In the genomic region with DNA sequence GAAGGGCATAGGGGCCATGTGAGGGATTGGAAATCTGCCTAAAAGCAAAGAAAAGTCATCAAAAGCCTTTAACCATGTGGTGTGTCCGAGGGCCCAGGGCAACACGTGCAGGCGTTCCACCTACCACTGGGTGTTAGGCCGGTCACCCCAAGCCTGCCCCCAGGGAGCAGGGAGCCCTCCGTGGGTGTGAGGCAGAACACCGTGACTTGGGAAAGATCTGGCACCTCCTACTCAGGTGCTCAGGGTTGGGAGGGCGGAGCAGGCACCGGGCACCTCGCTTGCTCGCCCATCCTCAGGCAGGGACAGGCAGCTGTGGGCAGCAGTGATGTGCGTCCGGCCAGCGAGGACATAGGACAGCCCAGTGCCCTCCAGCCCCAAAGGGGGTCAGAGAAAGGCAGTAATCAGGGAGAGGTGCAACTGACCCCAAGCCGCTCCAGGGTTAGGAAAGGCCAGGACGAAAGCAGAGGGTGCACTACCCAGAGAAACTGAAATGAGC, we compare ENCODE assay signal across 23 cellular contexts.
"Had no signal": no experiment of that assay in that cellular context is flagged by ENCODE, and none has a peak within 500 bp of the region (broad histone marks: within the 10 kb centered on the region; RNA-seq: fewer than 3 reads in every experiment).

No MANE protein-coding gene starts in this region.

- H3K4me1 ChIP-seq: foreskin keratinocyte, parathyroid adenoma, upper lobe of left lung had no signal

- H3K79me2 ChIP-seq: parathyroid adenoma had no signal

- H3K27me3 ChIP-seq: foreskin keratinocyte, upper lobe of left lung had no signal

- H3K9me3 ChIP-seq: thoracic aorta, upper lobe of left lung had no signal

- H3K4me3 ChIP-seq: smooth muscle cell, thoracic aorta, upper lobe of left lung had no signal

- H3K9ac ChIP-seq: parathyroid adenoma had no signal

- H3K36me3 ChIP-seq: thoracic aorta, upper lobe of left lung had no signal

- FAIRE-seq: bronchial epithelial cell had no signal

- DNase-seq: activated B cell treated with CpG ODN at 0.5 μM for 24 hours; activated CD4-positive, alpha-beta T cell treated with anti-CD3 and anti-CD28 coated beads for 48 hours; activated CD8-positive, alpha-beta T cell treated with anti-CD3 and anti-CD28 coated beads for 36 hours; cerebellar nuclear complex; dermis blood vessel endothelial cell; effector memory CD8-positive, alpha-beta T cell; foreskin keratinocyte; left ventricle myocardium superior; mesenchymal stem cell; naive thymus-derived CD4-positive, alpha-beta T cell; stimulated activated CD4-positive, alpha-beta T cell treated with anti-CD3 and anti-CD28 coated beads, Interleukin-4, amount 100 ng/mL, for 1 hour; T-helper 1 cell; T-helper 9 cell had no signal

- H3K27ac Mint-ChIP-seq: activated B cell treated with CpG ODN at 0.5 μM for 24 hours; activated CD8-positive, alpha-beta T cell treated with anti-CD3 and anti-CD28 coated beads for 36 hours; activated naive CD8-positive, alpha-beta T cell; activated T-helper 1 cell treated with anti-CD3 and anti-CD28 coated beads, Interleukin-12 subunit alpha, Interleukin-12 subunit beta, Interleukin-2, Interleukin-4 antibody, amounts not matched to agents 30 ng/mL and 10 ng/mL and 1 ng/mL, durations not matched to agents 14 hours and 24 hours and 36 hours; effector memory CD8-positive, alpha-beta T cell; naive thymus-derived CD4-positive, alpha-beta T cell; stimulated activated effector memory CD8-positive, alpha-beta T cell treated with anti-CD3 and anti-CD28 coated beads, Interleukin-12 subunit alpha, Interleukin-12 subunit beta, amount 100 ng/mL, for 72 hours had no signal

- H2AFZ ChIP-seq: parathyroid adenoma had no signal

- ATAC-seq: activated CD8-positive, alpha-beta T cell treated with anti-CD3 and anti-CD28 coated beads for 36 hours; effector memory CD8-positive, alpha-beta T cell; foreskin keratinocyte; left ventricle myocardium superior; naive thymus-derived CD4-positive, alpha-beta T cell; sciatic nerve had no signal

- H3K4me3 Mint-ChIP-seq: activated B cell treated with CpG ODN at 0.5 μM for 24 hours; activated CD8-positive, alpha-beta T cell treated with anti-CD3 and anti-CD28 coated beads for 36 hours; activated naive CD8-positive, alpha-beta T cell; activated T-helper 1 cell treated with anti-CD3 and anti-CD28 coated beads, Interleukin-12 subunit alpha, Interleukin-12 subunit beta, Interleukin-2, Interleukin-4 antibody, amounts not matched to agents 30 ng/mL and 10 ng/mL and 1 ng/mL, durations not matched to agents 14 hours and 24 hours and 36 hours; effector memory CD8-positive, alpha-beta T cell; naive thymus-derived CD4-positive, alpha-beta T cell; stimulated activated effector memory CD8-positive, alpha-beta T cell treated with anti-CD3 and anti-CD28 coated beads, Interleukin-12 subunit alpha, Interleukin-12 subunit beta, amount 100 ng/mL, for 72 hours had no signal

- H3K27me3 Mint-ChIP-seq: activated B cell treated with CpG ODN at 0.5 μM for 24 hours; activated CD8-positive, alpha-beta T cell treated with anti-CD3 and anti-CD28 coated beads for 36 hours; activated naive CD8-positive, alpha-beta T cell had no signal

- H3K9me3 Mint-ChIP-seq: activated B cell treated with CpG ODN at 0.5 μM for 24 hours; activated CD8-positive, alpha-beta T cell treated with anti-CD3 and anti-CD28 coated beads for 36 hours; activated T-helper 1 cell treated with anti-CD3 and anti-CD28 coated beads, Interleukin-12 subunit alpha, Interleukin-12 subunit beta, Interleukin-2, Interleukin-4 antibody, amounts not matched to agents 30 ng/mL and 10 ng/mL and 1 ng/mL, durations not matched to agents 14 hours and 24 hours and 36 hours; effector memory CD8-positive, alpha-beta T cell; stimulated activated effector memory CD8-positive, alpha-beta T cell treated with anti-CD3 and anti-CD28 coated beads, Interleukin-12 subunit alpha, Interleukin-12 subunit beta, amount 100 ng/mL, for 72 hours had no signal

- H3K4me2 ChIP-seq: smooth muscle cell had no signal

- H3K27ac ChIP-seq: epithelial cell of prostate, foreskin keratinocyte, parathyroid adenoma, thoracic aorta, upper lobe of left lung had no signal
